Comparison of ENCODE assay signal across 8 cellular contexts in the genomic region with DNA sequence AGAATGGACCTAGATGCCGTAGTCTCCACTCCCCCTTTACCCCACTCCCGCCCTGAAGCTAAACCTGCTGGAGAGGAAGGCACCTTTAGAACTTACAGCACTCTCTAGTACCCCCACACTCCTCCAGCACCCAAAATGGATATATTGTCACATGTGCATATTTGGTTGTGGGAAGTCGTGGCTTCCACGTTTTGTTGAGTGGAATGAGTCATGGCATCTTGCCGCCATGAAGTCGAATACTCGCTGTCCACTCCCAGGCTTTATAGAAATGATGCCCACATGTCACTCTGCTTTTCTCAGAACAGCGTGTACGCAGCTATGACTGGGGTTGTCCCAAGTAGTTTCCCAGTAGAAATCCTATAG. TPM values are rescaled to one million over a fixed set of nuclear protein-coding genes. Genes with fewer than 3 reads are reported as not detected.
DNase-seq lines count a peak whose midpoint lies in the region; ATAC-seq, FAIRE-seq and TF ChIP-seq lines count a peak whose summit lies in the region.

No MANE protein-coding gene starts in this region.

- H3K4me3 ChIP-seq in CD4-positive, CD25-positive, alpha-beta regulatory T cell (ENCODE audit: low read depth, low read length) = peak overlapping the region; percentile 91
- H3K4me3 ChIP-seq in keratinocyte (ENCODE audit: control insufficient read depth in 2 of 3, extremely low read depth in 1 of 3, insufficient read depth in 2 of 3, low read depth in 1 of 3, low read length in 3 of 3) = peak overlapping the region; percentile 68 to 94 (median 86)

- dilution Hi-C loops in keratinocyte (cut with MboI; ENCODE audit: extremely low pct_ligation_motif_present, low sequenced_read_pairs) = no loop called here

- peak; percentile 23 to 33 for ATAC-seq in CD4-positive, CD25-positive, alpha-beta regulatory T cell (ENCODE audit: low read depth in 2 of 2)
- ATAC-seq in GM19328 (IDR thresholded peaks at IDR 0.05; ENCODE audit: unreplicated experiment) (peak; percentile 2), HG03469 (IDR thresholded peaks at IDR 0.05; ENCODE audit: unreplicated experiment) (peak; percentile 4), SK-N-SH treated with all-trans-retinoic acid at 6 μM for 48 hours (peak; percentile 68)

- H3K4me2 ChIP-seq in keratinocyte (ENCODE audit: control insufficient read depth, extremely low read depth, insufficient read depth, low read depth, low read length) = peak overlapping the region; percentile 89

- H3K9me3 ChIP-seq in CD4-positive, CD25-positive, alpha-beta regulatory T cell (ENCODE audit: control insufficient read depth in 2 of 2, low read length in 2 of 2) = peaks cover 0 to 2% of the 10 kb centered on the region in 2 experiments
- peaks cover 4% of the 10 kb centered on the region for H3K9me3 ChIP-seq in keratinocyte (ENCODE audit: control insufficient read depth, low read depth, low read length)

- H3K27me3 Mint-ChIP-seq in CD4-positive, CD25-positive, alpha-beta regulatory T cell = no peaks in the 10 kb centered on the region

- H3K9me1 ChIP-seq in keratinocyte (ENCODE audit: control insufficient read depth, extremely low read depth, insufficient read depth, low read length) = peaks cover 8% of the 10 kb centered on the region

- in situ Hi-C loops in T47D (cut with HindIII; ENCODE audit: low pct_unique_long_range_greater_than_20kb, low sequenced_read_pairs) = no loop called here

- TF ChIP-seq CTCF in keratinocyte (optimal IDR thresholded peaks at IDR 0.05 in 1 of 3, IDR thresholded peaks at IDR 0.05 in 1 of 3, conservative IDR thresholded peaks at IDR 0.05 in 1 of 3; ENCODE audit: extremely low read depth in 1 of 3, insufficient read depth in 2 of 3, low read length in 3 of 3) = no peak

- H3K4me1 ChIP-seq in CD4-positive, CD25-positive, alpha-beta regulatory T cell (ENCODE audit: control insufficient read depth, insufficient read depth, low read length, poor library complexity, severe bottlenecking) = peaks cover 53% of the 10 kb centered on the region
- peaks cover 22% of the 10 kb centered on the region for H3K4me1 ChIP-seq in keratinocyte (ENCODE audit: control insufficient read depth, extremely low read depth, insufficient read depth, low read length)

- peaks cover 17% of the 10 kb centered on the region for H3K36me3 ChIP-seq in CD4-positive, CD25-positive, alpha-beta regulatory T cell (ENCODE audit: control insufficient read depth, insufficient read depth, low read length)
- H3K36me3 ChIP-seq in keratinocyte (ENCODE audit: control insufficient read depth in 2 of 2, extremely low read depth in 1 of 2, insufficient read depth in 2 of 2, low read length in 2 of 2) = peaks cover 3 to 14% of the 10 kb centered on the region in 2 experiments

- peaks cover 91% of the 10 kb centered on the region for H3K79me2 ChIP-seq in keratinocyte (ENCODE audit: control insufficient read depth, insufficient read depth, low read length)

- H3K27me3 ChIP-seq in CD4-positive, CD25-positive, alpha-beta regulatory T cell (ENCODE audit: control insufficient read depth, insufficient read depth, low read length) = no peaks in the 10 kb centered on the region
- no peaks in the 10 kb centered on the region for H3K27me3 ChIP-seq in keratinocyte (ENCODE audit: control insufficient read depth, extremely low read depth, insufficient read depth, low read length)

- H3K4me3 Mint-ChIP-seq in CD4-positive, CD25-positive, alpha-beta regulatory T cell = peak overlapping the region; percentile 95 to 99 (median 97)

- FAIRE-seq in keratinocyte (lab: Jason Lieb, UNC) = peak; percentile 67

- H4K20me1 ChIP-seq in keratinocyte (ENCODE audit: control insufficient read depth, extremely low read depth, insufficient read depth, low read length) = peaks cover 10% of the 10 kb centered on the region

- peak overlapping the region; percentile 94 for H3K9ac ChIP-seq in keratinocyte (ENCODE audit: control insufficient read depth, extremely low read depth, insufficient read depth, low read length)

- peaks cover 18% of the 10 kb centered on the region for H3K36me3 Mint-ChIP-seq in CD4-positive, CD25-positive, alpha-beta regulatory T cell

- DNase-seq in CD4-positive, CD25-positive, alpha-beta regulatory T cell = peak in 2 of 3 donors; percentile 29 to 56
- DNase-seq in T47D (ENCODE audit: low read depth in 1 of 2, low spot score in 1 of 2) = peak; percentile 13 to 36
- DNase-seq in keratinocyte (ENCODE audit: low read depth, low spot score) = no peak
- peak in 3 of 4 experiments; percentile 28 to 36 (median 32) for DNase-seq in stimulated activated CD4-positive, alpha-beta T cell treated with anti-CD3 and anti-CD28 coated beads, Interleukin-1b, Interleukin-23, amount 100 ng/mL, for 24 hours (ENCODE audit: low read depth in 4 of 4, low spot score in 1 of 4)
- no peak for DNase-seq in effector CD8-positive, alpha-beta T cell (lab: John Stamatoyannopoulos, UW)

- peak overlapping the region; percentile 88 for H3K27ac ChIP-seq in CD4-positive, CD25-positive, alpha-beta regulatory T cell (ENCODE audit: insufficient read depth, low read length, poor library complexity, severe bottlenecking)
- peak overlapping the region; percentile 89 for H3K27ac ChIP-seq in keratinocyte (ENCODE audit: control insufficient read depth, insufficient read depth, low read length)

- H3K27ac Mint-ChIP-seq in CD4-positive, CD25-positive, alpha-beta regulatory T cell = peak overlapping the region; percentile 97 to 99 (median 98)

- peaks cover 26 to 50% (median 37%) of the 10 kb centered on the region in 4 donors for H3K4me1 Mint-ChIP-seq in CD4-positive, CD25-positive, alpha-beta regulatory T cell

- H3K9me3 Mint-ChIP-seq in CD4-positive, CD25-positive, alpha-beta regulatory T cell = no peaks in the 10 kb centered on the region

- peak overlapping the region; percentile 98 for H2AFZ ChIP-seq in keratinocyte (ENCODE audit: control insufficient read depth, low read length)

TF ChIP-seq in SK-N-SH treated with all-trans-retinoic acid at 6 μM for 48 hours, 23 proteins besides CTCF, POLR2A, EP300 and RAD21 (continues in another document):
- TF ChIP-seq, protein P1, sequence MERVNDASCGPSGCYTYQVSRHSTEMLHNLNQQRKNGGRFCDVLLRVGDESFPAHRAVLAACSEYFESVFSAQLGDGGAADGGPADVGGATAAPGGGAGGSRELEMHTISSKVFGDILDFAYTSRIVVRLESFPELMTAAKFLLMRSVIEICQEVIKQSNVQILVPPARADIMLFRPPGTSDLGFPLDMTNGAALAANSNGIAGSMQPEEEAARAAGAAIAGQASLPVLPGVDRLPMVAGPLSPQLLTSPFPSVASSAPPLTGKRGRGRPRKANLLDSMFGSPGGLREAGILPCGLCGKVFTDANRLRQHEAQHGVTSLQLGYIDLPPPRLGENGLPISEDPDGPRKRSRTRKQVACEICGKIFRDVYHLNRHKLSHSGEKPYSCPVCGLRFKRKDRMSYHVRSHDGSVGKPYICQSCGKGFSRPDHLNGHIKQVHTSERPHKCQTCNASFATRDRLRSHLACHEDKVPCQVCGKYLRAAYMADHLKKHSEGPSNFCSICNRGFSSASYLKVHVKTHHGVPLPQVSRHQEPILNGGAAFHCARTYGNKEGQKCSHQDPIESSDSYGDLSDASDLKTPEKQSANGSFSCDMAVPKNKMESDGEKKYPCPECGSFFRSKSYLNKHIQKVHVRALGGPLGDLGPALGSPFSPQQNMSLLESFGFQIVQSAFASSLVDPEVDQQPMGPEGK (CRISPR knock-in tag; IDR thresholded peaks at IDR 0.05; ENCODE audit: borderline replicate concordance) = no peak
- TF ChIP-seq, protein P2, sequence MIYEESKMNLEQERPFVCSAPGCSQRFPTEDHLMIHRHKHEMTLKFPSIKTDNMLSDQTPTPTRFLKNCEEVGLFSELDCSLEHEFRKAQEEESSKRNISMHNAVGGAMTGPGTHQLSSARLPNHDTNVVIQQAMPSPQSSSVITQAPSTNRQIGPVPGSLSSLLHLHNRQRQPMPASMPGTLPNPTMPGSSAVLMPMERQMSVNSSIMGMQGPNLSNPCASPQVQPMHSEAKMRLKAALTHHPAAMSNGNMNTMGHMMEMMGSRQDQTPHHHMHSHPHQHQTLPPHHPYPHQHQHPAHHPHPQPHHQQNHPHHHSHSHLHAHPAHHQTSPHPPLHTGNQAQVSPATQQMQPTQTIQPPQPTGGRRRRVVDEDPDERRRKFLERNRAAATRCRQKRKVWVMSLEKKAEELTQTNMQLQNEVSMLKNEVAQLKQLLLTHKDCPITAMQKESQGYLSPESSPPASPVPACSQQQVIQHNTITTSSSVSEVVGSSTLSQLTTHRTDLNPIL (CRISPR knock-in tag; IDR thresholded peaks at IDR 0.05; ENCODE audit: low read depth) = no peak

RNA-seq across cellular contexts. Expression of gene ABCE1, which starts 0.5 kb away (rescaled TPM):
- 41.4 TPM for total RNA-seq in CD4-positive, CD25-positive, alpha-beta regulatory T cell
- polyA plus RNA-seq in CD4-positive, CD25-positive, alpha-beta regulatory T cell = 10 to 100 TPM; 59.1 to 71.8 (median 66.1) TPM
- polyA plus RNA-seq in keratinocyte = 79.8 to 116 TPM (median 110 TPM) in 3 replicates
- polyA plus RNA-seq in keratinocyte (2011; ENCODE audit: low read depth) = 79.8 TPM
- polyA plus RNA-seq in keratinocyte (2011; cell fraction: cytosol; rRNA removed) = 80.3 and 165 TPM in 2 replicates
- 128 and 142 TPM in 2 replicates for polyA plus RNA-seq in keratinocyte (2011; cell fraction: nucleus; rRNA removed)
- 68.5 and 95.6 TPM in 2 replicates for polyA plus RNA-seq in keratinocyte (2012; ENCODE audit: low replicate concordance)
- polyA minus RNA-seq in keratinocyte = 37.9 to 189 TPM (median 128 TPM) in 3 replicates
- polyA minus RNA-seq in keratinocyte (2011; cell fraction: cytosol; rRNA and poly(A)+ RNA removed) = 55.2 TPM
- 54.6 and 99.1 TPM in 2 replicates for polyA minus RNA-seq in keratinocyte (2011; cell fraction: nucleus; rRNA and poly(A)+ RNA removed)

RNA-seq across cellular contexts. Expression of gene ANAPC10, which starts 0.7 kb away (rescaled TPM):
- total RNA-seq in CD4-positive, CD25-positive, alpha-beta regulatory T cell = 30.6 TPM
- 10 to 100 TPM; 38.5 to 56.9 (median 41.2) TPM for polyA plus RNA-seq in CD4-positive, CD25-positive, alpha-beta regulatory T cell
- 22.1 to 34.3 TPM (median 29.5 TPM) in 3 replicates for polyA plus RNA-seq in keratinocyte
- 26.3 TPM for polyA plus RNA-seq in keratinocyte (2011; ENCODE audit: low read depth)
- 21.6 and 40.7 TPM in 2 replicates for polyA plus RNA-seq in keratinocyte (2011; cell fraction: cytosol; rRNA removed)
- 22.1 and 25.8 TPM in 2 replicates for polyA plus RNA-seq in keratinocyte (2011; cell fraction: nucleus; rRNA removed)
- 13.3 and 16.5 TPM in 2 replicates for polyA plus RNA-seq in keratinocyte (2012; ENCODE audit: low replicate concordance)
- polyA minus RNA-seq in keratinocyte = 6.4 to 24.9 TPM (median 15.6 TPM) in 3 replicates
- 8.2 TPM for polyA minus RNA-seq in keratinocyte (2011; cell fraction: cytosol; rRNA and poly(A)+ RNA removed)
- polyA minus RNA-seq in keratinocyte (2011; cell fraction: nucleus; rRNA and poly(A)+ RNA removed) = 11.0 and 19.1 TPM in 2 replicates

Comparison
In these comparisons a context has a peak if more than half of its experiments do, and no peak if none do; other contexts are left out.
1. ATAC-seq: peak in every context shown above with its lines; median percentile 68 in SK-N-SH treated with all-trans-retinoic acid at 6 μM for 48 hours; 28 in CD4-positive, CD25-positive, alpha-beta regulatory T cell; 4 in HG03469; 2 in GM19328.
2. DNase-seq: peak in CD4-positive, CD25-positive, alpha-beta regulatory T cell (2 of 3), T47D (2 of 2) and stimulated activated CD4-positive, alpha-beta T cell treated with anti-CD3 and anti-CD28 coated beads, Interleukin-1b, Interleukin-23, amount 100 ng/mL, for 24 hours (3 of 4); none in keratinocyte (single experiment) and effector CD8-positive, alpha-beta T cell (single experiment).